ENCODE assay signal across 8 cellular contexts in the genomic region with DNA sequence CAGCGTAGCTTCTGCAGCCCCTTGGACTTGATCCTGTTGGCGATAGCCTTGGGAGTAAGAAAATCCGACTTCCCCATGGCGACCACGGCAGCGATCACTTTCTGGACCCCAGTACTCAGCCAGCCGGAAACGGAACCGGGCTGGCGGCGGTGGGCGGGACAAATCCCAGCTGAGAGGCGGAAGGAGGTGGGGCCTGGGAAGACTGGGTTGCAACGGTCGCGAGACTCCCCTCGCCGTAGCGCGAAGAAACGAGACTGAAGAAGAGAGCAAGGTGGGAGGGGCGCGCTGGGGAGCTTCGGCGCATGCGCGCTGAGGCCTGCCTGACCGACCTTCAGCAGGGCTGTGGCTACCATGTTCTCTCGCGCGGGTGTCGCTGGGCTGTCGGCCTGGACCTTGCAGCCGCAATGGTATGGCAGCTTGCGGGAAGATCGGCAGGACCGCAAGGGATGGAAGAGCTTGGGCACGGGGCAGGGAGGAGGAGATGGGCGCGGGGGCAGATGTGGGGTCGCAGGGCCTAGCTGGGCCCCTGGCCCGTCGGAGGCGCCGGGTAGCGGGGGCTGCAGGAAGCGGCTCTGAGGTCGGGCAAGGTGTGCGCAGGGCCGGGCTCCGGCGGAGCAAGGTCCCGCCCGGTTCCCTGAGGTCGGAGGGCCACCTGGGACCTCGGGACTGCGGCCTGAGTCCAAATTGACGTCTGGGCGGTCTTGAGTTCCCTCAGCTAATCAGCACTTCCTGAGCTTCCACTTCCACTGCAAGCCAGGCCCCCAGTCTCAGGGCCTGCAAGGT. TPM values are rescaled to one million over a fixed set of nuclear protein-coding genes. Genes with fewer than 3 reads are reported as not detected.
A peak's percentile ranks its signal among the peaks of the same experiment; 100 is the strongest.
DNase-seq lines count a peak whose midpoint lies in the region; ATAC-seq, FAIRE-seq and TF ChIP-seq lines count a peak whose summit lies in the region.

A gene (plus strand): TSS at position 321 of the 783 bp plus-strand sequence. CDS start 31 bp downstream, at position 352.
A gene with protein sequence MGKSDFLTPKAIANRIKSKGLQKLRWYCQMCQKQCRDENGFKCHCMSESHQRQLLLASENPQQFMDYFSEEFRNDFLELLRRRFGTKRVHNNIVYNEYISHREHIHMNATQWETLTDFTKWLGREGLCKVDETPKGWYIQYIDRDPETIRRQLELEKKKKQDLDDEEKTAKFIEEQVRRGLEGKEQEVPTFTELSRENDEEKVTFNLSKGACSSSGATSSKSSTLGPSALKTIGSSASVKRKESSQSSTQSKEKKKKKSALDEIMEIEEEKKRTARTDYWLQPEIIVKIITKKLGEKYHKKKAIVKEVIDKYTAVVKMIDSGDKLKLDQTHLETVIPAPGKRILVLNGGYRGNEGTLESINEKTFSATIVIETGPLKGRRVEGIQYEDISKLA (minus strand): TSS at position 137 of the 783 bp plus-strand sequence. CDS start 60 bp downstream, at position 77.

- H3K27me3 Mint-ChIP-seq in activated CD8-positive, alpha-beta memory T cell treated with anti-CD3 and anti-CD28 coated beads, Interleukin-2, amount 10 ng/mL, durations not matched to agents 7 days and 5 days: no peaks in the 10 kb centered on the region
- H3K27me3 Mint-ChIP-seq in endothelial cell (ENCODE audit: unreplicated experiment) (no peaks in the 10 kb centered on the region), mesothelial cell of epicardium (ENCODE audit: low read depth) (no peaks in the 10 kb centered on the region)

- no peak within 1 kb of the TSS for H3K27ac Mint-ChIP-seq in activated CD8-positive, alpha-beta memory T cell treated with anti-CD3 and anti-CD28 coated beads, Interleukin-2, amount 10 ng/mL, durations not matched to agents 7 days and 5 days
- H3K27ac Mint-ChIP-seq in endothelial cell (ENCODE audit: unreplicated experiment): peak within 1 kb of the TSS; percentile 78
- no peak within 1 kb of the TSS for H3K27ac Mint-ChIP-seq in mesothelial cell of epicardium

- in situ Hi-C loops in Caki2 (cut with HindIII; ENCODE audit: low pct_unique_long_range_greater_than_20kb, low sequenced_read_pairs): no loop called here

- no peak within 1 kb of the TSS for H3K4me3 Mint-ChIP-seq in activated CD8-positive, alpha-beta memory T cell treated with anti-CD3 and anti-CD28 coated beads, Interleukin-2, amount 10 ng/mL, durations not matched to agents 7 days and 5 days
- H3K4me3 Mint-ChIP-seq in endothelial cell (ENCODE audit: unreplicated experiment) (no peak within 1 kb of the TSS), mesothelial cell of epicardium (no peak within 1 kb of the TSS)

- peak; percentile 96 for ATAC-seq in GM21381 (IDR thresholded peaks at IDR 0.05; ENCODE audit: unreplicated experiment)
- peak; percentile 94 for ATAC-seq in activated CD8-positive, alpha-beta memory T cell treated with anti-CD3 and anti-CD28 coated beads, Interleukin-2, amount 10 ng/mL, durations not matched to agents 7 days and 5 days

- TF ChIP-seq CTCF in endothelial cell (IDR thresholded peaks at IDR 0.05; ENCODE audit: unreplicated experiment): no peak
- TF ChIP-seq CTCF in mesothelial cell of epicardium (IDR thresholded peaks at IDR 0.05; ENCODE audit: unreplicated experiment): no peak

- DNase-seq in Caki2 (ENCODE audit: low read depth) (peak; percentile 93), HTR-8/SVneo (ENCODE audit: insufficient read length, low spot score) (peak; percentile 96), NOMO-1 treated with dmso at 0.1 percent for 144 hours (lab: John Stamatoyannopoulos, UW; ENCODE audit: unreplicated experiment) (peak; percentile 96), endothelial cell (ENCODE audit: low spot score) (peak; percentile 98), mesothelial cell of epicardium (ENCODE audit: low spot score in 2 of 2, unreplicated experiment in 2 of 2) (peak; percentile 94 to 98)
- DNase-seq in activated CD8-positive, alpha-beta memory T cell treated with anti-CD3 and anti-CD28 coated beads, Interleukin-2, amount 10 ng/mL, durations not matched to agents 7 days and 5 days: peak; percentile 99
- peak; percentile 94 to 97 for DNase-seq in stimulated activated CD8-positive, alpha-beta memory T cell treated with anti-CD3 and anti-CD28 coated beads, Interleukin-15, amount 100 ng/mL, for 48 hours (ENCODE audit: low read depth in 2 of 2)

- peaks cover 57% of the 10 kb centered on the region for H3K4me1 Mint-ChIP-seq in activated CD8-positive, alpha-beta memory T cell treated with anti-CD3 and anti-CD28 coated beads, Interleukin-2, amount 10 ng/mL, durations not matched to agents 7 days and 5 days
- H3K4me1 Mint-ChIP-seq in endothelial cell (ENCODE audit: unreplicated experiment): peaks cover 17% of the 10 kb centered on the region
- peaks cover 23% of the 10 kb centered on the region for H3K4me1 Mint-ChIP-seq in mesothelial cell of epicardium

- no peaks in the 10 kb centered on the region for H3K9me3 Mint-ChIP-seq in activated CD8-positive, alpha-beta memory T cell treated with anti-CD3 and anti-CD28 coated beads, Interleukin-2, amount 10 ng/mL, durations not matched to agents 7 days and 5 days (ENCODE audit: low read depth)
- H3K9me3 Mint-ChIP-seq in endothelial cell (ENCODE audit: unreplicated experiment) (no peaks in the 10 kb centered on the region), mesothelial cell of epicardium (no peaks in the 10 kb centered on the region)

- CTCF ChIA-PET in activated CD8-positive, alpha-beta memory T cell treated with anti-CD3 and anti-CD28 coated beads, Interleukin-2, amount 10 ng/mL, durations not matched to agents 7 days and 5 days (lab: Charles Lee): interaction anchor here (1.0 to 1.9 kb wide), 5 partner anchors 10 to 263 kb away, joined by 3 to 26 read pairs (median 6); a partner anchor contains a TSS

- FAIRE-seq in HTR-8/SVneo (lab: Jason Lieb, UNC): peak; percentile 78

- peaks cover 28% of the 10 kb centered on the region for H3K36me3 Mint-ChIP-seq in activated CD8-positive, alpha-beta memory T cell treated with anti-CD3 and anti-CD28 coated beads, Interleukin-2, amount 10 ng/mL, durations not matched to agents 7 days and 5 days
- no peaks in the 10 kb centered on the region for H3K36me3 Mint-ChIP-seq in endothelial cell (ENCODE audit: low read depth, unreplicated experiment)
- peaks cover 15% of the 10 kb centered on the region for H3K36me3 Mint-ChIP-seq in mesothelial cell of epicardium

RNA-seq across cellular contexts. Expression of the first gene that starts in this region (rescaled TPM):
- total RNA-seq in Caki2 (2014; rRNA removed; shearing (Covaris generic); ENCODE audit: low replicate concordance): 573 and 677 TPM in 2 replicates
- 100 to 1,000 TPM; 285 to 287 TPM for total RNA-seq in activated CD8-positive, alpha-beta memory T cell treated with anti-CD3 and anti-CD28 coated beads, Interleukin-2, amount 10 ng/mL, durations not matched to agents 7 days and 5 days
- total RNA-seq in endothelial cell (ENCODE audit: unreplicated experiment) (216 TPM), mesothelial cell of epicardium (178 to 186 TPM (median 184 TPM) in 3 replicates)

RNA-seq across cellular contexts. Expression of the second gene that starts in this region (rescaled TPM):
- total RNA-seq in Caki2 (2014; rRNA removed; shearing (Covaris generic); ENCODE audit: low replicate concordance): 28.2 and 34.5 TPM in 2 replicates
- total RNA-seq in activated CD8-positive, alpha-beta memory T cell treated with anti-CD3 and anti-CD28 coated beads, Interleukin-2, amount 10 ng/mL, durations not matched to agents 7 days and 5 days: 10 to 100 TPM; 12.9 to 15.0 TPM
- total RNA-seq in endothelial cell (ENCODE audit: unreplicated experiment): 13.2 TPM
- 17.5 to 19.9 TPM (median 19.2 TPM) in 3 replicates for total RNA-seq in mesothelial cell of epicardium

Comparison
In these comparisons a context has a peak if more than half of its experiments do, and no peak if none do; other contexts are left out.
1. Peak in every context shown above with its lines: DNase-seq and ATAC-seq.